ENCODE assay signal across 29 cellular contexts in the genomic region with DNA sequence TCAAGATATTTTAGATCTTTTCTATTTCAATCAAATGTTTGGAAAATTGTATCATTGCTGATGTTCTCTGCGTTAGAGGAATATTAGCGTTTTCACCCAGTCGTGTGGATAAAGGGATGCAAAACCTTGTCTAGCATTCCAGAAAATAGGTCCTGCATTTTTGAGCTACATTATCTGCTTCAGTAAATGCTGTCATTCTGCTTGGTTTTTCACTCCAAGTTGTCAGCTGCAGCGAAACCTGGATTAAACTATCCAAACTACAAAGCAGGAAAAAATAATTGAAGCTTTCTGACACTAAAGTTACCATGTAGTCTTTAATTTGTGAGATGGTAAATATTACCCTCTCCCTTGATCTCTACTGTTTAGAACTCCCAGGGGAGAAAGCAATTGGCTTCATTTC.
"Had no signal": no experiment of that assay in that cellular context is flagged by ENCODE, and none has a peak within 500 bp of the region (broad histone marks: within the 10 kb centered on the region; RNA-seq: fewer than 3 reads in every experiment).

No MANE protein-coding gene starts in this region.

- H3K4me2 ChIP-seq: hepatocyte, smooth muscle cell had no signal

- H3K36me3 ChIP-seq: esophagus muscularis mucosa, gastroesophageal sphincter, heart left ventricle, left lung, right atrium auricular region, suprapubic skin, transverse colon, upper lobe of right lung, uterus had no signal

- H3K27me3 ChIP-seq: foreskin keratinocyte, gastroesophageal sphincter, heart left ventricle, hepatocyte, left lung, right atrium auricular region, suprapubic skin, transverse colon, upper lobe of right lung, uterus had no signal

- H3K4me1 ChIP-seq: esophagus muscularis mucosa, foreskin keratinocyte, gastroesophageal sphincter, heart left ventricle, left lung, parathyroid adenoma, right atrium auricular region, suprapubic skin, transverse colon, upper lobe of right lung, uterus had no signal

- H2AFZ ChIP-seq: hepatocyte, parathyroid adenoma had no signal

- H3K9ac ChIP-seq: parathyroid adenoma had no signal

- H3K4me3 ChIP-seq: coronary artery, esophagus muscularis mucosa, gastroesophageal sphincter, heart left ventricle, hepatocyte, left lung, right atrium auricular region, smooth muscle cell, suprapubic skin, transverse colon, upper lobe of right lung, uterus had no signal

- H3K79me2 ChIP-seq: hepatocyte, parathyroid adenoma had no signal

- ATAC-seq: foreskin keratinocyte; gastroesophageal sphincter; heart left ventricle; left cardiac atrium; left lung; naive thymus-derived CD4-positive, alpha-beta T cell; sciatic nerve; stimulated activated naive CD8-positive, alpha-beta T cell treated with anti-CD3 and anti-CD28 coated beads, Interleukin-15, amount 100 ng/mL, for 72 hours; upper lobe of right lung had no signal

- H3K27ac ChIP-seq: coronary artery, esophagus muscularis mucosa, foreskin keratinocyte, gastroesophageal sphincter, heart left ventricle, hepatocyte, left lung, parathyroid adenoma, right atrium auricular region, suprapubic skin, transverse colon, upper lobe of right lung, uterus had no signal

- H3K27ac Mint-ChIP-seq: naive thymus-derived CD4-positive, alpha-beta T cell; nephron; progenitor cell of endocrine pancreas; stimulated activated naive CD8-positive, alpha-beta T cell treated with anti-CD3 and anti-CD28 coated beads, Interleukin-15, amount 100 ng/mL, for 72 hours had no signal

- H3K9me3 ChIP-seq: left lung, right atrium auricular region, upper lobe of right lung, uterus had no signal

- DNase-seq: dermis blood vessel endothelial cell; effector memory CD4-positive, alpha-beta T cell; foreskin keratinocyte; heart left ventricle; left cardiac atrium; left lung; mesendoderm; midbrain; naive thymus-derived CD4-positive, alpha-beta T cell; stimulated activated CD4-positive, alpha-beta T cell treated with anti-CD3 and anti-CD28 coated beads, Interleukin-12 subunit alpha, Interleukin-12 subunit beta, amount 100 ng/mL, for 4 hours; stimulated activated CD4-positive, alpha-beta T cell treated with anti-CD3 and anti-CD28 coated beads, Interleukin-1b, Interleukin-23, amount 100 ng/mL, for 48 hours; stimulated activated CD4-positive, alpha-beta T cell treated with anti-CD3 and anti-CD28 coated beads, Interleukin-4, amount 100 ng/mL, for 1 hour; stimulated activated CD8-positive, alpha-beta memory T cell treated with anti-CD3 and anti-CD28 coated beads, Interleukin-4, amount 100 ng/mL, for 48 hours; stimulated activated naive CD4-positive, alpha-beta T cell; stimulated activated naive CD8-positive, alpha-beta T cell treated with anti-CD3 and anti-CD28 coated beads, Interleukin-15, amount 100 ng/mL, for 72 hours; transverse colon; upper lobe of right lung; uterus had no signal

- H3K4me1 Mint-ChIP-seq: naive thymus-derived CD4-positive, alpha-beta T cell; nephron; stimulated activated naive CD8-positive, alpha-beta T cell treated with anti-CD3 and anti-CD28 coated beads, Interleukin-15, amount 100 ng/mL, for 72 hours had no signal

- H3K36me3 Mint-ChIP-seq: naive thymus-derived CD4-positive, alpha-beta T cell had no signal

- H3K4me3 Mint-ChIP-seq: naive thymus-derived CD4-positive, alpha-beta T cell; nephron; stimulated activated naive CD8-positive, alpha-beta T cell treated with anti-CD3 and anti-CD28 coated beads, Interleukin-15, amount 100 ng/mL, for 72 hours had no signal

- H3K27me3 Mint-ChIP-seq: naive thymus-derived CD4-positive, alpha-beta T cell; progenitor cell of endocrine pancreas; stimulated activated naive CD8-positive, alpha-beta T cell treated with anti-CD3 and anti-CD28 coated beads, Interleukin-15, amount 100 ng/mL, for 72 hours had no signal
